20 cellular contexts compared by ENCODE assay signal in genomic region chr20:58596244-58597010, GRCh38. TPM values are rescaled to one million over a fixed set of nuclear protein-coding genes. Genes with fewer than 3 reads are reported as not detected.
DNase-seq lines count a peak whose midpoint lies in the region; ATAC-seq and TF ChIP-seq lines count a peak whose summit lies in the region.
"Had no signal": no experiment of that assay in that cellular context is flagged by ENCODE, and none has a peak within 500 bp of the region (broad histone marks: within the 10 kb centered on the region; RNA-seq: fewer than 3 reads in every experiment).

No MANE protein-coding gene starts in this region.

- DNase-seq in colonic mucosa, result no peak
- peak; percentile 44 for DNase-seq in spleen
- no peak for DNase-seq in breast epithelium (ENCODE audit: low spot score in 2 of 2)
- DNase-seq: activated CD8-positive, alpha-beta memory T cell treated with anti-CD3 and anti-CD28 coated beads, Interleukin-2, amount 50 U/mL, for 4 hours; activated effector memory CD4-positive, alpha-beta T cell treated with Interleukin-2 at 50 U/mL for 16 hours; body of pancreas; GF-D8; kidney glomerular epithelial cell; MV-4-11; NCI-H187; NCI-H748 treated with DMSO at 0.1 percent for 48 hours; SIG-M5; T-helper 1 cell had no signal

- H3K4me3 ChIP-seq in HEK293 (ENCODE audit: low read depth, low read length) (no peak overlapping the region), colonic mucosa (no peak overlapping the region), muscle layer of colon (ENCODE audit: low read depth in 1 of 2, low read length in 2 of 2) (no peak overlapping the region), spleen (no peak overlapping the region), breast epithelium (no peak overlapping the region)
- H3K4me3 ChIP-seq: body of pancreas, coronary artery had no signal

- POLR2A ChIA-PET in HEK293 (lab: Yijun Ruan, JAX), result no interaction called here

- H3K36me3 ChIP-seq in HEK293 (ENCODE audit: control insufficient read depth in 2 of 2, insufficient read depth in 1 of 2, low read length in 2 of 2), result no peaks in the 10 kb centered on the region
- no peaks in the 10 kb centered on the region for H3K36me3 ChIP-seq in colonic mucosa
- no peaks in the 10 kb centered on the region for H3K36me3 ChIP-seq in muscle layer of colon (ENCODE audit: insufficient read depth, low read length)
- H3K36me3 ChIP-seq in spleen, result no peaks in the 10 kb centered on the region
- no peaks in the 10 kb centered on the region for H3K36me3 ChIP-seq in breast epithelium

- intact Hi-C loops in colonic mucosa (cut with DNase I) (no loop called here), spleen (cut with DNase I; ENCODE audit: low total_unique reads) (no loop called here), breast epithelium (cut with DNase I; ENCODE audit: low total_unique reads) (no loop called here)

- CTCF ChIA-PET in HEK293 (lab: Yijun Ruan, JAX), result no interaction called here

- WGBS in spleen, 5 donors, result 76 to 87% (median 84%) methylated on average over 17 of the region's 17 CpGs

- no peaks in the 10 kb centered on the region for H3K9me3 ChIP-seq in HEK293 (ENCODE audit: control insufficient read depth, insufficient read depth, low read depth, low read length)
- H3K9me3 ChIP-seq in colonic mucosa, result no peaks in the 10 kb centered on the region
- no peaks in the 10 kb centered on the region for H3K9me3 ChIP-seq in muscle layer of colon (ENCODE audit: low read length)
- H3K9me3 ChIP-seq in spleen, result peaks cover 0 to 5% (median 0%) of the 10 kb centered on the region in 8 donors
- no peaks in the 10 kb centered on the region for H3K9me3 ChIP-seq in breast epithelium
- H3K9me3 ChIP-seq: body of pancreas had no signal

- H3K4me1 ChIP-seq in HEK293 (ENCODE audit: control insufficient read depth, insufficient read depth, low read length) (no peaks in the 10 kb centered on the region), colonic mucosa (no peaks in the 10 kb centered on the region), muscle layer of colon (ENCODE audit: insufficient read depth, low read length) (peaks cover 65% of the 10 kb centered on the region), spleen (no peaks in the 10 kb centered on the region), breast epithelium (no peaks in the 10 kb centered on the region)
- H3K4me1 ChIP-seq: body of pancreas had no signal

- ATAC-seq in GM18517 (IDR thresholded peaks at IDR 0.05; ENCODE audit: unreplicated experiment) (no peak), HG03520 (IDR thresholded peaks at IDR 0.05; ENCODE audit: unreplicated experiment) (no peak), GM19397 (IDR thresholded peaks at IDR 0.05; ENCODE audit: unreplicated experiment) (no peak)
- ATAC-seq: body of pancreas had no signal

- TF ChIP-seq POLR2A in spleen (IDR thresholded peaks at IDR 0.05) (no peak), breast epithelium (IDR thresholded peaks at IDR 0.05) (no peak)

- H3K9ac ChIP-seq in colonic mucosa (ENCODE audit: low read depth in 2 of 2, low read length in 2 of 2) (no peak overlapping the region), muscle layer of colon (ENCODE audit: low read length) (no peak overlapping the region)
- H3K9ac ChIP-seq: KMS-11 had no signal

- H3K27me3 ChIP-seq in colonic mucosa (no peaks in the 10 kb centered on the region), muscle layer of colon (ENCODE audit: control insufficient read depth in 1 of 2, insufficient read depth in 2 of 2, low read length in 2 of 2) (no peaks in the 10 kb centered on the region), spleen (replicated peaks in 1 of 7) (peaks cover 0 to 19% (median 0%) of the 10 kb centered on the region in 7 donors), breast epithelium (no peaks in the 10 kb centered on the region)
- H3K27me3 ChIP-seq: body of pancreas had no signal

- H3K27ac ChIP-seq in HEK293 (ENCODE audit: extremely low read depth, low read depth, low read length), result no peak overlapping the region
- H3K27ac ChIP-seq in colonic mucosa, result peak overlapping the region; percentile 23
- peak overlapping the region; percentile 88 for H3K27ac ChIP-seq in muscle layer of colon (ENCODE audit: low read depth, low read length)
- no peak overlapping the region for H3K27ac ChIP-seq in spleen
- H3K27ac ChIP-seq in breast epithelium, result no peak overlapping the region
- H3K27ac ChIP-seq: body of pancreas, KMS-11 had no signal

- no peak for TF ChIP-seq CTCF in HEK293 (tag by site-specific recombination; IDR thresholded peaks at IDR 0.05)
- TF ChIP-seq CTCF in colonic mucosa (IDR thresholded peaks at IDR 0.05), result no peak
- TF ChIP-seq CTCF in spleen (IDR thresholded peaks at IDR 0.05 in 8 of 11, conservative IDR thresholded peaks at IDR 0.05 in 3 of 11), result no peak
- TF ChIP-seq CTCF in breast epithelium (IDR thresholded peaks at IDR 0.05), result no peak

TF ChIP-seq in HEK293, 187 proteins besides CTCF, POLR2A, EP300 and RAD21:
- TF ChIP-seq ZSCAN18 (tag by site-specific recombination; IDR thresholded peaks at IDR 0.05), result no peak
- peak; percentile 41 for TF ChIP-seq SETDB1 (IDR thresholded peaks at IDR 0.05; ENCODE audit: insufficient read length, low read length)
- peak; percentile 68; the same call in 1 of the 2 replicates for TF ChIP-seq ZNF280D (tag by site-specific recombination; IDR thresholded peaks at IDR 0.05)

RNA-seq across cellular contexts. Expression of gene STX16, which starts 54.7 kb away (rescaled TPM):
- total RNA-seq in colonic mucosa (10 to 100 TPM; 36.3 to 38.3 TPM), spleen (100 to 1,000 TPM in 1 of 7 donors, 10 to 100 TPM in 6; 62.6 to 105 (median 83.6) TPM), breast epithelium (10 to 100 TPM; 54.4 to 76.5 (median 74.4) TPM)
- 10 to 100 TPM; 34.4 to 47.3 (median 43.5) TPM for polyA plus RNA-seq in spleen

Comparison
In these comparisons a context has a peak if more than half of its experiments do, and no peak if none do; other contexts are left out.
1. H3K27ac ChIP-seq: peak in colonic mucosa (single experiment) and muscle layer of colon (single experiment); none in HEK293 (single experiment), spleen (0 of 8) and breast epithelium (0 of 2).